ENCODE assay signal across 28 cellular contexts in the genomic region with DNA sequence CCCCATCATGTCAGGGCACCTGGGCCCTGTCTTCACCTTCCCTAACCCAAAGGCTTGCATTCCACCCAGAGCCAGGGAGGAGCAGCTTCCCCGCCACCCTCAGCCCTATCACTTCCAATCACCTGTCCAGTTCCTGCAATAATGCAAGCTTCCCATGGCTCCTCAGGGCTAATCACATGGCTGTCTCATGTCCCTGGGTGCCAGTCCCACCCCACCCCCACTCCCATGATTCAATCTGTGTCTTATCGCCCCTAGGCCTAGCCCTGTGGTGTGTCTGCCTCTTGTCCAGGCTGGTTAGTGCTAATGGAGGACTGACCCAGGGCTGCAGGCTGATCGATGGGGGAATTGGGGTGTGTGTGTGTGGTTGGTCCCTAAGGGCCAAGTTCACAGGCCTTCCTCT. TPM values are rescaled to one million over a fixed set of nuclear protein-coding genes. Genes with fewer than 3 reads are reported as not detected.
A peak's percentile ranks its signal among the peaks of the same experiment; 100 is the strongest.
DNase-seq lines count a peak whose midpoint lies in the region; ATAC-seq, FAIRE-seq and TF ChIP-seq lines count a peak whose summit lies in the region.
"Had no signal": no experiment of that assay in that cellular context is flagged by ENCODE, and none has a peak within 500 bp of the region (broad histone marks: within the 10 kb centered on the region; RNA-seq: fewer than 3 reads in every experiment).

No MANE protein-coding gene starts in this region.

- H3K4me3 ChIP-seq in K562 (no peak overlapping the region), neuronal stem cell (ENCODE audit: low read length in 2 of 2) (no peak overlapping the region)
- H3K4me3 ChIP-seq: A549 had no signal

- DNase-seq in ELF-1 (ENCODE audit: low read depth, low spot score) (peak; percentile 55), NCI-H69 (lab: John Stamatoyannopoulos, UW) (peak; percentile 37), K562 (ENCODE audit: extremely low read depth in 1 of 4, low spot score in 3 of 4) (peak; percentile 51 to 83 (median 72)), neuronal stem cell (ENCODE audit: low spot score) (no peak), T-helper 9 cell (no peak), iPS-NIHi11 (ENCODE audit: low spot score) (no peak)
- DNase-seq: Caco-2; CD8-positive, alpha-beta T cell; GF-D8; Karpas-422; NCI-H1092 treated with DMSO at 0.1 percent for 48 hours; NCI-H1436; NCI-H187; NCI-H2081 treated with DMSO at 0.1 percent for 48 hours; NCI-H2171; NCI-H226; NCI-H510A; NCI-H748 treated with DMSO at 0.1 percent for 48 hours; NK-92 treated with Interleukin-12 subunit alpha and Interleukin-12 subunit beta, amount 100 ng/mL, for 24 hours; SHP77 treated with DMSO at 0.1 percent for 48 hours had no signal

- peak overlapping the region; percentile 27 for H2AK5ac ChIP-seq in neuronal stem cell (ENCODE audit: low read depth, low read length)

- H4K8ac ChIP-seq in neuronal stem cell (ENCODE audit: low read depth, low read length) = no peak overlapping the region

- TF ChIP-seq CTCF in K562 (IDR thresholded peaks at IDR 0.05 in 2 of 3, conservative IDR thresholded peaks at IDR 0.05 in 1 of 3; ENCODE audit: insufficient read depth in 2 of 3, low read depth in 1 of 3, low read length in 3 of 3) = no peak

- POLR2A ChIA-PET in K562 (lab: Yijun Ruan, JAX) = interaction anchor here (0.5 to 1.0 kb wide), 3 partner anchors 45 to 188 kb away, joined by 3 read pairs; no protein-coding TSS in a partner anchor

- H3K79me2 ChIP-seq in K562 (ENCODE audit: control insufficient read depth, insufficient read depth, low read length) = no peaks in the 10 kb centered on the region

- no peaks in the 10 kb centered on the region for H3K9me3 ChIP-seq in K562 (replicated peaks; ENCODE audit: control insufficient read depth, insufficient read depth, low read depth, low read length)
- H3K9me3 ChIP-seq in neuronal stem cell (replicated peaks in 1 of 2; ENCODE audit: control insufficient read depth in 2 of 2, insufficient read depth in 1 of 2, low read depth in 1 of 2, low read length in 2 of 2) = no peaks in the 10 kb centered on the region
- H3K9me3 ChIP-seq: A549, Caco-2 had no signal

- ATAC-seq in K562 = peak; percentile 59
- ATAC-seq in HG03095 (IDR thresholded peaks at IDR 0.05; ENCODE audit: unreplicated experiment) = no peak
- ATAC-seq: A549; CD8-positive, alpha-beta T cell; Panc1 had no signal

- H3K27ac ChIP-seq in K562 (ENCODE audit: extremely low read depth, low read depth, low read length) = no peak overlapping the region
- no peak overlapping the region for H3K27ac ChIP-seq in neuronal stem cell (replicated peaks; ENCODE audit: low read length)
- H3K27ac ChIP-seq: A549, C4-2B, RWPE1 had no signal

- no peak overlapping the region for H2BK12ac ChIP-seq in neuronal stem cell (ENCODE audit: low read length)

- H3K79me1 ChIP-seq in neuronal stem cell (ENCODE audit: low read depth, low read length) = no peaks in the 10 kb centered on the region

- H2BK5ac ChIP-seq in neuronal stem cell (ENCODE audit: low read length) = no peak overlapping the region

- TF ChIP-seq RAD21 in K562 (CRISPR knock-in tag; conservative IDR thresholded peaks at IDR 0.05 in 1 of 2, IDR thresholded peaks at IDR 0.05 in 1 of 2) = no peak; a peak in 1 of 4 replicates

- in situ Hi-C loops in K562 (cut with MboI) = no loop called here

- no peak overlapping the region for H3K14ac ChIP-seq in neuronal stem cell (ENCODE audit: low read length)

- H3K4me2 ChIP-seq in K562 (ENCODE audit: insufficient read depth, low read length) (peak overlapping the region; percentile 9; the same call in 1 of the 2 replicates), neuronal stem cell (ENCODE audit: insufficient read depth, low read length, poor library complexity, severe bottlenecking) (no peak overlapping the region)
- H3K4me2 ChIP-seq: A549 had no signal

- 12% methylated on average over 3 of the region's 3 CpGs for WGBS in K562 (ENCODE audit: insufficient coverage, low coverage, missing lambda C conversion rate)
- no CpG with 5 or more reads among the region's 3 CpGs for WGBS in neuronal stem cell (ENCODE audit: extremely low coverage in 2 of 2, insufficient read length in 2 of 2, insufficient replicate concordance in 1 of 2), 2 donors

- H3K36me3 ChIP-seq in K562 (ENCODE audit: control insufficient read depth, insufficient read depth, low read length) (no peaks in the 10 kb centered on the region; the same call in 2 of the 3 replicates), neuronal stem cell (replicated peaks in 1 of 2; ENCODE audit: control insufficient read depth in 2 of 2, insufficient read depth in 2 of 2, low read length in 2 of 2) (no peaks in the 10 kb centered on the region)

- H2BK15ac ChIP-seq in neuronal stem cell (ENCODE audit: low read length) = no peak overlapping the region

- H3K9ac ChIP-seq in K562 (ENCODE audit: insufficient read depth in 1 of 2, low read depth in 2 of 2, low read length in 2 of 2) = peak overlapping the region in 1 of 2 experiments; percentile 32; a peak in 1 of 4 replicates
- H3K9ac ChIP-seq in neuronal stem cell (ENCODE audit: low read depth, low read length, poor library complexity) = peak overlapping the region; percentile 2

- intact Hi-C loops in K562 (cut with micrococcal nuclease) = no loop called here

- no TSS peak for BruUV-seq in K562 (replicated peaks; lab: Mats Ljungman, UMichigan)

- no peak overlapping the region for H3K18ac ChIP-seq in neuronal stem cell (ENCODE audit: low read length)

- TF ChIP-seq POLR2A in K562 (conservative IDR thresholded peaks at IDR 0.05) = no peak

- CTCF ChIA-PET in K562 (lab: Yijun Ruan, JAX; ENCODE audit: low intra/inter-chr PET ratio) = interaction anchor here (0.9 kb wide), 1 partner anchor 43 kb away, joined by 3 read pairs; no protein-coding TSS in a partner anchor

- no peak overlapping the region for H2BK120ac ChIP-seq in neuronal stem cell (ENCODE audit: low read depth, low read length)

- peak overlapping the region; percentile 48 for H3K23ac ChIP-seq in neuronal stem cell (ENCODE audit: low read depth, low read length, poor library complexity)

- H3K4me1 ChIP-seq in K562 (replicated peaks in 1 of 2; ENCODE audit: control insufficient read depth in 2 of 2, insufficient read depth in 2 of 2, low read length in 2 of 2) (peaks cover 14 to 19% of the 10 kb centered on the region in 2 experiments; a peak in 4 of 5 replicates), neuronal stem cell (ENCODE audit: control insufficient read depth in 2 of 2, insufficient read depth in 1 of 2, low read depth in 1 of 2, low read length in 2 of 2) (peaks cover 5 to 17% of the 10 kb centered on the region in 2 donors)
- H3K4me1 ChIP-seq: A549, Caco-2 had no signal

- no peak overlapping the region for H4K91ac ChIP-seq in neuronal stem cell (ENCODE audit: low read depth, low read length, poor library complexity)

- no peaks in the 10 kb centered on the region for H4K20me1 ChIP-seq in K562 (replicated peaks; ENCODE audit: control insufficient read depth, insufficient read depth, low read length)

- no peak overlapping the region for H3K4ac ChIP-seq in neuronal stem cell (ENCODE audit: low read length)

- peak; percentile 56; the same call in 1 of the 2 replicates for TF ChIP-seq EP300 in K562 (IDR thresholded peaks at IDR 0.05; ENCODE audit: low read length)

- FAIRE-seq in K562 (lab: Jason Lieb, UNC) = peak; percentile 69
- FAIRE-seq: A549, GM12891 had no signal

- no peaks in the 10 kb centered on the region for H3K9me1 ChIP-seq in K562 (ENCODE audit: control insufficient read depth, insufficient read depth, low read length)

- H2AFZ ChIP-seq in K562 (ENCODE audit: low read depth, low read length) = 0 out of 2 replicates have a peak overlapping the region, but pooled peaks have one; percentile 19
- no peak overlapping the region for H2AFZ ChIP-seq in neuronal stem cell (ENCODE audit: low read length)

- H3K27me3 ChIP-seq in K562 (ENCODE audit: control insufficient read depth in 2 of 2, insufficient read depth in 2 of 2, low read length in 2 of 2) (no peaks in the 10 kb centered on the region), neuronal stem cell (ENCODE audit: control insufficient read depth in 3 of 3, insufficient read depth in 3 of 3, low read depth in 1 of 3, low read length in 3 of 3) (peaks cover 0 to 91% (median 4%) of the 10 kb centered on the region in 3 experiments)

RNA-seq across cellular contexts. Expression of gene PEAR1, which starts 11.0 kb away (rescaled TPM):
- 6.2 and 13.8 TPM in 2 replicates for total RNA-seq in K562 (2011; cell fraction: chromatin; rRNA removed; ENCODE audit: low replicate concordance)
- 11.7 and 12.5 TPM in 2 replicates for total RNA-seq in K562 (2011; cell fraction: nucleolus; rRNA removed)
- 6.5 and 7.2 TPM in 2 replicates for total RNA-seq in K562 (2011; cell fraction: nucleoplasm; rRNA removed)
- total RNA-seq in K562 (2014; rRNA removed) = 6.4 and 12.7 TPM in 2 replicates
- total RNA-seq in K562 (2014; rRNA removed; fragmentation: Illumina TruSeq; extraction: Trizol) = 2.5 and 2.6 TPM in 2 replicates
- total RNA-seq in K562 (2015; rRNA removed; fragmentation: Illumina TruSeq; extraction: Trizol) = 5.9 and 6.0 TPM in 2 replicates
- 5.2 and 6.1 TPM in 2 replicates for total RNA-seq in K562 (2021)
- 13.9 and 16.6 TPM in 2 replicates for polyA plus RNA-seq in K562 (2011; rRNA removed)
- 17.4 and 33.0 TPM in 2 replicates for polyA plus RNA-seq in K562 (2011; cell fraction: cytosol; rRNA removed)
- 30.0 and 34.3 TPM in 2 replicates for polyA plus RNA-seq in K562 (2011; cell fraction: nucleus; rRNA removed)
- polyA plus RNA-seq in K562 (2012) = 5.5 and 7.2 TPM in 2 replicates
- 6.8 and 9.8 TPM in 2 replicates for polyA plus RNA-seq in K562 (2014; fragmentation: Illumina TruSeq; extraction: Trizol)
- 1 to 10 TPM in 1 of 2 experiments, under 1 TPM in 1; 0.87 to 1.1 TPM for polyA plus RNA-seq in K562 (2014; fragmentation: Nextera tagmentation; extraction: Ambion mirVana)
- 7.0 and 9.1 TPM in 2 replicates for polyA plus RNA-seq in K562 (2014; rRNA removed)
- 6.3 and 7.1 TPM in 2 replicates for polyA minus RNA-seq in K562 (2011; rRNA and poly(A)+ RNA removed)
- polyA minus RNA-seq in K562 (2011; cell fraction: cytosol; rRNA and poly(A)+ RNA removed) = 7.3 and 8.2 TPM in 2 replicates
- 6.3 and 12.1 TPM in 2 replicates for polyA minus RNA-seq in K562 (2011; cell fraction: nucleus; rRNA and poly(A)+ RNA removed)
- 0.78 TPM for polyA plus RNA-seq in neuronal stem cell (2013, experiment 1 of 2)
- polyA plus RNA-seq in neuronal stem cell (2013, experiment 2 of 2) = 0.62 TPM
- total RNA-seq: CD8-positive, alpha-beta T cell; H4 had no signal

RNA-seq across cellular contexts. Expression of gene NTRK1, which starts 21.9 kb away (rescaled TPM):
- 54.2 and 208 TPM in 2 replicates for total RNA-seq in K562 (2011; cell fraction: chromatin; rRNA removed; ENCODE audit: low replicate concordance)
- total RNA-seq in K562 (2011; cell fraction: nucleolus; rRNA removed) = 116 and 182 TPM in 2 replicates
- 78.5 and 79.4 TPM in 2 replicates for total RNA-seq in K562 (2011; cell fraction: nucleoplasm; rRNA removed)
- total RNA-seq in K562 (2014; rRNA removed) (22.4 and 23.1 TPM in 2 replicates), K562 (2014; rRNA removed; fragmentation: Illumina TruSeq; extraction: Trizol) (3.3 and 4.8 TPM in 2 replicates), K562 (2015; rRNA removed; fragmentation: Illumina TruSeq; extraction: Trizol) (4.0 and 4.2 TPM in 2 replicates), K562 (2021) (28.0 and 30.0 TPM in 2 replicates)
- polyA plus RNA-seq in K562 (2011; rRNA removed) (18.2 and 21.5 TPM in 2 replicates), K562 (2014; fragmentation: Illumina TruSeq; extraction: Trizol) (7.9 and 16.1 TPM in 2 replicates), K562 (2014; fragmentation: Nextera tagmentation; extraction: Ambion mirVana) (1 to 10 TPM in 1 of 2 experiments, under 1 TPM in 1; 0.46 to 2.3 TPM), K562 (2014; rRNA removed) (23.3 and 26.2 TPM in 2 replicates)
- 16.8 and 66.3 TPM in 2 replicates for polyA plus RNA-seq in K562 (2011; cell fraction: cytosol; rRNA removed)
- polyA plus RNA-seq in K562 (2011; cell fraction: nucleus; rRNA removed) = 93.6 and 258 TPM in 2 replicates
- polyA plus RNA-seq in K562 (2012) = 23.1 and 95.0 TPM in 2 replicates
- 5.4 and 15.6 TPM in 2 replicates for polyA minus RNA-seq in K562 (2011; rRNA and poly(A)+ RNA removed)
- polyA minus RNA-seq in K562 (2011; cell fraction: cytosol; rRNA and poly(A)+ RNA removed) = 13.1 and 24.5 TPM in 2 replicates
- 19.4 and 42.9 TPM in 2 replicates for polyA minus RNA-seq in K562 (2011; cell fraction: nucleus; rRNA and poly(A)+ RNA removed)
- polyA plus RNA-seq in neuronal stem cell (2013, experiment 1 of 2) = 0.07 TPM
- 0.11 TPM for polyA plus RNA-seq in neuronal stem cell (2013, experiment 2 of 2)
- total RNA-seq: Caco-2, HT-29 had no signal

RNA-seq across cellular contexts. Expression of gene INSRR, which starts 23.6 kb away (rescaled TPM):
- total RNA-seq in K562 (2011; cell fraction: chromatin; rRNA removed; ENCODE audit: low replicate concordance) = 0.14 and 1.6 TPM in 2 replicates
- total RNA-seq in K562 (2011; cell fraction: nucleolus; rRNA removed) = 0.66 and 0.67 TPM in 2 replicates
- 0.44 and 0.46 TPM in 2 replicates for total RNA-seq in K562 (2011; cell fraction: nucleoplasm; rRNA removed)
- total RNA-seq in K562 (2014; rRNA removed) = 0.08 TPM in 1 of 2 replicates, not detected in the other
- 0.04 TPM in 1 of 2 replicates, not detected in the other for total RNA-seq in K562 (2014; rRNA removed; fragmentation: Illumina TruSeq; extraction: Trizol)
- total RNA-seq in K562 (2015; rRNA removed; fragmentation: Illumina TruSeq; extraction: Trizol) = 0.04 and 0.07 TPM in 2 replicates
- 0.18 TPM in 2 replicates for total RNA-seq in K562 (2021)
- polyA plus RNA-seq in K562 (2011; rRNA removed) = 0.06 and 0.07 TPM in 2 replicates
- polyA plus RNA-seq in K562 (2011; cell fraction: cytosol; rRNA removed) = 0.04 and 0.16 TPM in 2 replicates
- polyA plus RNA-seq in K562 (2011; cell fraction: nucleus; rRNA removed) = 0.44 and 1.7 TPM in 2 replicates
- 0.25 and 0.83 TPM in 2 replicates for polyA plus RNA-seq in K562 (2012)
- polyA plus RNA-seq in K562 (2014; fragmentation: Illumina TruSeq; extraction: Trizol) = 0.03 and 0.06 TPM in 2 replicates
- polyA plus RNA-seq in K562 (2014; fragmentation: Nextera tagmentation; extraction: Ambion mirVana) = not detected
- 0.07 and 0.12 TPM in 2 replicates for polyA plus RNA-seq in K562 (2014; rRNA removed)
- 0.09 and 0.21 TPM in 2 replicates for polyA minus RNA-seq in K562 (2011; rRNA and poly(A)+ RNA removed)
- polyA minus RNA-seq in K562 (2011; cell fraction: cytosol; rRNA and poly(A)+ RNA removed) = not detected in 2 replicates
- 0.33 and 0.81 TPM in 2 replicates for polyA minus RNA-seq in K562 (2011; cell fraction: nucleus; rRNA and poly(A)+ RNA removed)
- 0.01 TPM for polyA plus RNA-seq in neuronal stem cell (2013, experiment 1 of 2)
- 0.01 TPM for polyA plus RNA-seq in neuronal stem cell (2013, experiment 2 of 2)
- total RNA-seq: Caco-2, H4 had no signal
- polyA plus RNA-seq: A549 had no signal

RNA-seq across cellular contexts. Expression of gene LRRC71, which starts 37.9 kb away (rescaled TPM):
- total RNA-seq in K562 (2011; cell fraction: chromatin; rRNA removed; ENCODE audit: low replicate concordance) = 2.2 and 3.8 TPM in 2 replicates
- 2.5 and 4.9 TPM in 2 replicates for total RNA-seq in K562 (2011; cell fraction: nucleolus; rRNA removed)
- total RNA-seq in K562 (2011; cell fraction: nucleoplasm; rRNA removed) = 2.4 and 2.8 TPM in 2 replicates
- total RNA-seq in K562 (2014; rRNA removed) = 0.64 TPM in 1 of 2 replicates, not detected in the other
- total RNA-seq in K562 (2014; rRNA removed; fragmentation: Illumina TruSeq; extraction: Trizol) = 0.22 and 0.51 TPM in 2 replicates
- not detected in 2 replicates for total RNA-seq in K562 (2015; rRNA removed; fragmentation: Illumina TruSeq; extraction: Trizol)
- 0.45 and 1.2 TPM in 2 replicates for total RNA-seq in K562 (2021)
- 0.87 and 1.1 TPM in 2 replicates for polyA plus RNA-seq in K562 (2011; rRNA removed)
- 0.99 and 1.4 TPM in 2 replicates for polyA plus RNA-seq in K562 (2011; cell fraction: cytosol; rRNA removed)
- 2.4 and 4.3 TPM in 2 replicates for polyA plus RNA-seq in K562 (2011; cell fraction: nucleus; rRNA removed)
- polyA plus RNA-seq in K562 (2012) = 0.90 and 0.99 TPM in 2 replicates
- polyA plus RNA-seq in K562 (2014; fragmentation: Illumina TruSeq; extraction: Trizol) = 0.06 and 0.51 TPM in 2 replicates
- under 1 TPM; 0.23 to 0.38 TPM for polyA plus RNA-seq in K562 (2014; fragmentation: Nextera tagmentation; extraction: Ambion mirVana)
- polyA plus RNA-seq in K562 (2014; rRNA removed) = 0.19 and 0.91 TPM in 2 replicates
- polyA minus RNA-seq in K562 (2011; rRNA and poly(A)+ RNA removed) = 0.54 and 0.63 TPM in 2 replicates
- polyA minus RNA-seq in K562 (2011; cell fraction: cytosol; rRNA and poly(A)+ RNA removed) = 1.5 TPM in 1 of 2 replicates, not detected in the other
- polyA minus RNA-seq in K562 (2011; cell fraction: nucleus; rRNA and poly(A)+ RNA removed) = 1.1 and 1.4 TPM in 2 replicates
- polyA plus RNA-seq in neuronal stem cell (2013, experiment 1 of 2) = 0.03 TPM
- 0.01 TPM for polyA plus RNA-seq in neuronal stem cell (2013, experiment 2 of 2)
- total RNA-seq: Caco-2; CD8-positive, alpha-beta T cell; H4; HT-29 had no signal

Comparison
In these comparisons a context has a peak if more than half of its experiments do, and no peak if none do; other contexts are left out.
1. DNase-seq: peak in ELF-1 (single experiment), NCI-H69 (single experiment) and K562 (4 of 4); none in neuronal stem cell (single experiment), T-helper 9 cell (single experiment) and iPS-NIHi11 (single experiment).